In the genomic region with DNA sequence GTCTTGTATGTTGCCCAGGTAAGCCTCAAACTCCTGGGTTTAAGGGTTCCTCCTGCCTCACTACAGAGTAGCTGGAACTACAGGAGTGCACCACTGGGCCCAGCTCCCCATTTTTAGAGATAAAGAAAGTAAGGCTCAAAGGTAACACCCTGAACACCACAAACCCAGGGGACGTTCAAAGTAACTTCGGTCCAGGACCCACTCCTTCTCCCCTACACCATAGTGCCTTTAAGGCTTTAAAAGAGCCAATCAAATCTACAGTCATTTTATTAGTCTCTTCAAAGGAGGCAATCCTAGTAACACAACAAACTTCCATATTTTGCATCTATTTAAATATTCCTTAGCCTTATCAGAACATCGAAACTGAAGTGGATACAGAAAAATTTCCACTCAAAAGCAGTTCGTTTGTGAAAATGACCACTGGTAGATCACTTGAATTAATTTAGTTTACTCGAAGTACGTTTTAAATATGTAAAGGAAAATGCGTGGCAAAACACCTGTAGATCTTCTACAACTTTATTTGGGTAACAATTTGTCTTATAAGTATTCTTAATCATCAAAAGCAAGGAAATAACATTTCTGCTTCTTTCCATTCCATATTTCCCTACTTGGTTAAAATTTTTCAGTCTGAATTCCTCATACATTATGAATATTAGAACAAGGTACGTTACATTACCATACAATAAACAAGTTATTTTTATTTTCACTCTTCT, we compare ENCODE assay signal across 8 cellular contexts. TPM values are rescaled to one million over a fixed set of nuclear protein-coding genes. Genes with fewer than 3 reads are reported as not detected.
DNase-seq lines count a peak whose midpoint lies in the region; ATAC-seq and TF ChIP-seq lines count a peak whose summit lies in the region.

No MANE protein-coding gene starts in this region.

- H3K9me3 ChIP-seq in H9 (ENCODE audit: control insufficient read depth, low read depth, low read length) (no peaks in the 10 kb centered on the region), spleen (no peaks in the 10 kb centered on the region)

- H3K4me2 ChIP-seq in H9 (ENCODE audit: insufficient read depth, insufficient read length, low read length): peak overlapping the region; percentile 95

- no peak overlapping the region for H4K91ac ChIP-seq in H9 (ENCODE audit: insufficient read length, low read depth, low read length)

- H3K4me3 ChIP-seq in iPS-11a (ENCODE audit: low read depth, low read length): peak overlapping the region; percentile 55
- peak overlapping the region in 7 of 8 donors; percentile 54 to 90 (median 64) for H3K4me3 ChIP-seq in spleen

- H2AK5ac ChIP-seq in H9 (ENCODE audit: insufficient read length, low read length): no peak overlapping the region

- H3K14ac ChIP-seq in H9 (ENCODE audit: insufficient read depth, low read length): no peak overlapping the region

- H3K56ac ChIP-seq in H9 (ENCODE audit: insufficient read length, low read depth, low read length): no peak overlapping the region

- no peak overlapping the region for H2BK20ac ChIP-seq in H9 (ENCODE audit: low read depth, low read length, poor library complexity, severe bottlenecking)

- H3K79me2 ChIP-seq in H9 (ENCODE audit: insufficient read depth, low read length): peaks cover 25% of the 10 kb centered on the region; the same call in 1 of the 2 replicates

- H3K27me3 Mint-ChIP-seq in H9 (ENCODE audit: low read depth): no peaks in the 10 kb centered on the region
- H3K27me3 Mint-ChIP-seq in activated T-cell treated with anti-CD3 and anti-CD28 coated beads, Interleukin-2, amount 50 U/mL, for 72 hours (ENCODE audit: low read depth): no peaks in the 10 kb centered on the region

- in situ Hi-C loops in ACHN (cut with HindIII; ENCODE audit: low pct_ligation_motif_present, low pct_unique_long_range_greater_than_20kb, low sequenced_read_pairs): loop anchor here (10.0 kb wide), 1 partner anchor 264 kb away; no protein-coding TSS in a partner anchor

- H3K23me2 ChIP-seq in H9 (ENCODE audit: insufficient read length, low read depth, low read length, poor library complexity, severe bottlenecking): peaks cover 12% of the 10 kb centered on the region

- H2BK12ac ChIP-seq in H9 (ENCODE audit: insufficient read length, low read depth, low read length): no peak overlapping the region

- H3K79me1 ChIP-seq in H9 (ENCODE audit: insufficient read depth, low read depth, low read length, poor library complexity, severe bottlenecking): no peaks in the 10 kb centered on the region

- peaks cover 5% of the 10 kb centered on the region; the same call in 1 of the 2 replicates for H3K4me1 ChIP-seq in H9 (ENCODE audit: insufficient read depth, low read length)
- H3K4me1 ChIP-seq in spleen: peaks cover 30 to 76% (median 59%) of the 10 kb centered on the region in 6 donors

- ATAC-seq in activated T-cell treated with anti-CD3 and anti-CD28 coated beads, Interleukin-2, amount 50 U/mL, for 72 hours (replicated peaks in 1 of 2): no peak
- no peak for ATAC-seq in GM21723 (IDR thresholded peaks at IDR 0.05; ENCODE audit: unreplicated experiment)
- ATAC-seq in HG03139 (IDR thresholded peaks at IDR 0.05; ENCODE audit: unreplicated experiment): no peak

- H3K27ac ChIP-seq in H9 (ENCODE audit: insufficient read length, low read depth, low read length) (no peak overlapping the region), spleen (peak overlapping the region in 7 of 8 donors; percentile 95 to 100 (median 99))

- peak overlapping the region; percentile 98 to 100 (median 99) for H3K27ac Mint-ChIP-seq in H9
- H3K27ac Mint-ChIP-seq in activated T-cell treated with anti-CD3 and anti-CD28 coated beads, Interleukin-2, amount 50 U/mL, for 72 hours: peak overlapping the region; percentile 98

- no peak overlapping the region for H4K5ac ChIP-seq in H9 (ENCODE audit: insufficient read length, low read depth, low read length)

- peak; percentile 31 for DNase-seq in ACHN
- no peak for DNase-seq in H9
- DNase-seq in activated T-cell treated with anti-CD3 and anti-CD28 coated beads, Interleukin-2, amount 50 U/mL, for 72 hours: peak in 1 of 2 donors; percentile 36
- no peak for DNase-seq in spleen
- DNase-seq in DMS114 treated with DMSO at 0.1 percent for 48 hours (lab: John Stamatoyannopoulos, UW; ENCODE audit: unreplicated experiment): no peak

- H2BK5ac ChIP-seq in H9 (ENCODE audit: insufficient read length, low read length): no peak overlapping the region

- no peaks in the 10 kb centered on the region; a peak in 1 of 7 replicates for H3K36me3 Mint-ChIP-seq in H9 (ENCODE audit: insufficient read depth in 1 of 3, low read depth in 3 of 3)
- no peaks in the 10 kb centered on the region for H3K36me3 Mint-ChIP-seq in activated T-cell treated with anti-CD3 and anti-CD28 coated beads, Interleukin-2, amount 50 U/mL, for 72 hours (ENCODE audit: insufficient read depth in 2 of 2)

- whole genome bisulfite sequencing in H9 (ENCODE audit: extremely low coverage, insufficient read length, low lambda C conversion rate): no CpG with 5 or more reads among the region's 8 CpGs
- WGBS in spleen, 5 donors: 6 to 11% (median 9%) methylated on average over 8 of the region's 8 CpGs

- no peak for TF ChIP-seq POLR2A in spleen (IDR thresholded peaks at IDR 0.05)

- H3K4me3 Mint-ChIP-seq in H9: peak overlapping the region; percentile 75 to 95
- H3K4me3 Mint-ChIP-seq in activated T-cell treated with anti-CD3 and anti-CD28 coated beads, Interleukin-2, amount 50 U/mL, for 72 hours: peak overlapping the region; percentile 91 to 97

- intact Hi-C loops in spleen (cut with DNase I; ENCODE audit: low total_unique reads): loop anchor here (5.0 to 10.0 kb wide), 5 partner anchors 112 to 673 kb away; a partner anchor contains a TSS

- no peaks in the 10 kb centered on the region for H3K36me3 ChIP-seq in spleen

- H2BK15ac ChIP-seq in H9 (ENCODE audit: low read depth, low read length): no peak overlapping the region

- H3K9ac ChIP-seq in H9 (ENCODE audit: extremely low read depth, insufficient read length, low read length): peak overlapping the region; percentile 84

- no peak overlapping the region for H3K4ac ChIP-seq in H9 (ENCODE audit: low read depth, low read length)

- no peak overlapping the region for H3T11ph ChIP-seq in H9 (ENCODE audit: low read length)

- H3K4me1 Mint-ChIP-seq in H9: peaks cover 46 to 47% of the 10 kb centered on the region in 2 experiments
- H3K4me1 Mint-ChIP-seq in activated T-cell treated with anti-CD3 and anti-CD28 coated beads, Interleukin-2, amount 50 U/mL, for 72 hours (ENCODE audit: low read depth): peaks cover 62% of the 10 kb centered on the region

- no peak overlapping the region for H3K18ac ChIP-seq in H9 (ENCODE audit: insufficient read length, low read depth, low read length)

- H2BK120ac ChIP-seq in H9 (ENCODE audit: low read depth, low read length, poor library complexity, severe bottlenecking): no peak overlapping the region

- no peak overlapping the region for H4K8ac ChIP-seq in H9 (replicated peaks; ENCODE audit: insufficient read length, low read depth, low read length)

- H3K23ac ChIP-seq in H9 (ENCODE audit: insufficient read length, low read depth, low read length): no peak overlapping the region

- TF ChIP-seq CTCF in H9 (conservative IDR thresholded peaks at IDR 0.05) (no peak), spleen (IDR thresholded peaks at IDR 0.05 in 8 of 11, conservative IDR thresholded peaks at IDR 0.05 in 3 of 11) (peak in 1 of 11 experiments; percentile 5)

- H3K27me3 ChIP-seq in H9 (ENCODE audit: insufficient read depth, low read length): no peaks in the 10 kb centered on the region
- H3K27me3 ChIP-seq in spleen (replicated peaks in 1 of 7): no peaks in the 10 kb centered on the region

- H3K9me3 Mint-ChIP-seq in H9: no peaks in the 10 kb centered on the region
- H3K9me3 Mint-ChIP-seq in activated T-cell treated with anti-CD3 and anti-CD28 coated beads, Interleukin-2, amount 50 U/mL, for 72 hours: no peaks in the 10 kb centered on the region

- no peak overlapping the region for H2AFZ ChIP-seq in H9 (ENCODE audit: low read length)

- H4K20me1 ChIP-seq in H9 (ENCODE audit: control insufficient read depth, insufficient read depth, insufficient read length): no peaks in the 10 kb centered on the region

RNA-seq across cellular contexts. Expression of a gene that starts 1.8 kb away (rescaled TPM):
- total RNA-seq in H9 (2021) (31.2 and 34.6 TPM in 2 replicates), spleen (10 to 100 TPM; 40.0 to 61.6 (median 51.9) TPM)
- 10 to 100 TPM; 41.0 to 52.7 TPM for total RNA-seq in activated T-cell treated with anti-CD3 and anti-CD28 coated beads, Interleukin-2, amount 50 U/mL, for 72 hours
- 1 to 10 TPM; 7.2 to 9.2 (median 8.5) TPM for polyA plus RNA-seq in spleen
